In genomic region chr6:33126101-33126714, GRCh38 we compare ENCODE assay signal across 8 cellular contexts. TPM values are rescaled to one million over a fixed set of nuclear protein-coding genes. Genes with fewer than 3 reads are reported as not detected.
DNase-seq lines count a peak whose midpoint lies in the region; ATAC-seq and TF ChIP-seq lines count a peak whose summit lies in the region.

No MANE protein-coding gene starts in this region.

- peaks cover 1% of the 10 kb centered on the region for H3K36me3 Mint-ChIP-seq in T-helper 2 cell treated with Interferon-gamma antibody and Interleukin-4, amounts not matched to agents 5 μg/mL and 100 μg/mL, for 36 hours (ENCODE audit: low read depth)
- H3K36me3 Mint-ChIP-seq in immature natural killer cell = peaks cover 0 to 5% (median 4%) of the 10 kb centered on the region in 3 donors

- H3K27ac Mint-ChIP-seq in T-helper 2 cell treated with Interferon-gamma antibody and Interleukin-4, amounts not matched to agents 5 μg/mL and 100 μg/mL, for 36 hours = no peak overlapping the region
- H3K27ac Mint-ChIP-seq in immature natural killer cell = no peak overlapping the region

- no peak overlapping the region for H3K27ac ChIP-seq in C4-2B

- no peak for ATAC-seq in HG03097 (IDR thresholded peaks at IDR 0.05; ENCODE audit: low FRiP score, unreplicated experiment)

- no peak overlapping the region for H3K4me3 ChIP-seq in astrocyte of the cerebellum (ENCODE audit: low read depth, low read length)

- H3K4me1 Mint-ChIP-seq in T-helper 2 cell treated with Interferon-gamma antibody and Interleukin-4, amounts not matched to agents 5 μg/mL and 100 μg/mL, for 36 hours (ENCODE audit: low read depth) = peaks cover 31% of the 10 kb centered on the region
- H3K4me1 Mint-ChIP-seq in immature natural killer cell = no peaks in the 10 kb centered on the region

- peak; percentile 6 for DNase-seq in HT1080 (ENCODE audit: low read depth)
- peak; percentile 46 for DNase-seq in T-helper 2 cell treated with Interferon-gamma antibody and Interleukin-4, amounts not matched to agents 5 μg/mL and 100 μg/mL, for 36 hours (ENCODE audit: low spot score)
- no peak for DNase-seq in astrocyte of the cerebellum (ENCODE audit: low read depth)
- DNase-seq in immature natural killer cell = peak; percentile 35 to 40 (median 37)
- DNase-seq in stimulated activated CD4-positive, alpha-beta T cell treated with anti-CD3 and anti-CD28 coated beads, Interleukin-4, amount 100 ng/mL, for 1 hour = peak; percentile 67
- DNase-seq in epidermal melanocyte (ENCODE audit: insufficient read length, low spot score) = no peak

- H3K4me3 Mint-ChIP-seq in T-helper 2 cell treated with Interferon-gamma antibody and Interleukin-4, amounts not matched to agents 5 μg/mL and 100 μg/mL, for 36 hours = no peak overlapping the region
- no peak overlapping the region for H3K4me3 Mint-ChIP-seq in immature natural killer cell

- H3K27me3 Mint-ChIP-seq in T-helper 2 cell treated with Interferon-gamma antibody and Interleukin-4, amounts not matched to agents 5 μg/mL and 100 μg/mL, for 36 hours (ENCODE audit: low read depth) = peaks cover 8% of the 10 kb centered on the region
- peaks cover 2 to 8% (median 6%) of the 10 kb centered on the region in 3 donors for H3K27me3 Mint-ChIP-seq in immature natural killer cell (ENCODE audit: low read depth in 3 of 3)

- in situ Hi-C loops in astrocyte of the cerebellum (cut with HindIII; ENCODE audit: low sequenced_read_pairs) = no loop called here

- H3K9me3 Mint-ChIP-seq in T-helper 2 cell treated with Interferon-gamma antibody and Interleukin-4, amounts not matched to agents 5 μg/mL and 100 μg/mL, for 36 hours = peaks cover 9% of the 10 kb centered on the region
- peaks cover under 1 to 12% (median 7%) of the 10 kb centered on the region in 6 donors for H3K9me3 Mint-ChIP-seq in immature natural killer cell

- peak; percentile 81 for TF ChIP-seq CTCF in C4-2B (conservative IDR thresholded peaks at IDR 0.05)
- peak; percentile 34 for TF ChIP-seq CTCF in astrocyte of the cerebellum (IDR thresholded peaks at IDR 0.05; ENCODE audit: low read depth, low read length, missing control alignments)

RNA-seq across cellular contexts. Expression of gene HLA-DPB1, which starts 50.4 kb away (rescaled TPM):
- total RNA-seq in HT1080 (2014; rRNA removed; shearing (Covaris generic)) = 12.7 and 33.5 TPM in 2 replicates
- polyA plus RNA-seq in HT1080 (2015; cell fraction: cytosol; rRNA removed) = 11.7 and 14.2 TPM in 2 replicates
- polyA plus RNA-seq in HT1080 (2015; cell fraction: nucleus; rRNA removed) = 7.1 and 16.0 TPM in 2 replicates
- 100 to 1,000 TPM; 183 to 353 (median 296) TPM for polyA plus RNA-seq in immature natural killer cell

RNA-seq across cellular contexts. Expression of gene HLA-DPA1, which starts 52.8 kb away (rescaled TPM):
- total RNA-seq in HT1080 (2014; rRNA removed; shearing (Covaris generic)) = 2.2 and 8.9 TPM in 2 replicates
- 7.0 and 8.3 TPM in 2 replicates for polyA plus RNA-seq in HT1080 (2015; cell fraction: cytosol; rRNA removed)
- polyA plus RNA-seq in HT1080 (2015; cell fraction: nucleus; rRNA removed) = 8.8 and 9.3 TPM in 2 replicates
- polyA plus RNA-seq in immature natural killer cell = 100 to 1,000 TPM; 173 to 252 (median 202) TPM

Comparison
In these comparisons a context has a peak if more than half of its experiments do, and no peak if none do; other contexts are left out.
1. DNase-seq: peak in HT1080 (single experiment), T-helper 2 cell treated with Interferon-gamma antibody and Interleukin-4, amounts not matched to agents 5 μg/mL and 100 μg/mL, for 36 hours (single experiment), immature natural killer cell (3 of 3) and stimulated activated CD4-positive, alpha-beta T cell treated with anti-CD3 and anti-CD28 coated beads, Interleukin-4, amount 100 ng/mL, for 1 hour (single experiment); none in astrocyte of the cerebellum (single experiment) and epidermal melanocyte (single experiment).